8 cellular contexts compared by ENCODE assay signal in genomic region chr6:17584241-17584803, GRCh38. TPM values are rescaled to one million over a fixed set of nuclear protein-coding genes. Genes with fewer than 3 reads are reported as not detected.
DNase-seq lines count a peak whose midpoint lies in the region; ATAC-seq and TF ChIP-seq lines count a peak whose summit lies in the region.

No MANE protein-coding gene starts in this region.

- H3K27me3 Mint-ChIP-seq in activated CD8-positive, alpha-beta T cell treated with anti-CD3 and anti-CD28 coated beads, Interleukin-2, amount 10 ng/mL, durations not matched to agents 7 days and 5 days (ENCODE audit: low read depth): peaks cover 10% of the 10 kb centered on the region
- H3K27me3 Mint-ChIP-seq in progenitor cell of endocrine pancreas: no peaks in the 10 kb centered on the region

- no peaks in the 10 kb centered on the region for H3K36me3 Mint-ChIP-seq in activated CD8-positive, alpha-beta T cell treated with anti-CD3 and anti-CD28 coated beads, Interleukin-2, amount 10 ng/mL, durations not matched to agents 7 days and 5 days (ENCODE audit: low read depth)
- no peaks in the 10 kb centered on the region for H3K36me3 Mint-ChIP-seq in progenitor cell of endocrine pancreas (ENCODE audit: insufficient read depth)

- DNase-seq in GM10248 (ENCODE audit: extremely low spot score): peak; percentile 59
- DNase-seq in NCI-H2227 (lab: John Stamatoyannopoulos, UW; ENCODE audit: unreplicated experiment): peak; percentile 53
- peak; percentile 30 for DNase-seq in activated CD8-positive, alpha-beta T cell treated with anti-CD3 and anti-CD28 coated beads, Interleukin-2, amount 10 ng/mL, durations not matched to agents 7 days and 5 days
- DNase-seq in Right ventricle myocardium superior: no peak
- DNase-seq in progenitor cell of endocrine pancreas (ENCODE audit: low spot score, unreplicated experiment): no peak
- no peak for DNase-seq in stimulated activated CD4-positive, alpha-beta T cell treated with anti-CD3 and anti-CD28 coated beads, Interleukin-2, amount 100 ng/mL, for 24 hours

- H3K4me3 Mint-ChIP-seq in activated CD8-positive, alpha-beta T cell treated with anti-CD3 and anti-CD28 coated beads, Interleukin-2, amount 10 ng/mL, durations not matched to agents 7 days and 5 days: no peak overlapping the region
- H3K4me3 Mint-ChIP-seq in progenitor cell of endocrine pancreas (ENCODE audit: low read depth): no peak overlapping the region

- ATAC-seq in HG03060 (IDR thresholded peaks at IDR 0.05; ENCODE audit: low read depth, unreplicated experiment): peak; percentile 50
- peak; percentile 62 for ATAC-seq in activated CD8-positive, alpha-beta T cell treated with anti-CD3 and anti-CD28 coated beads, Interleukin-2, amount 10 ng/mL, durations not matched to agents 7 days and 5 days
- peak; percentile 90 for ATAC-seq in Right ventricle myocardium superior (ENCODE audit: poor library complexity)

- H3K4me1 Mint-ChIP-seq in activated CD8-positive, alpha-beta T cell treated with anti-CD3 and anti-CD28 coated beads, Interleukin-2, amount 10 ng/mL, durations not matched to agents 7 days and 5 days (ENCODE audit: low read depth): peaks cover 10% of the 10 kb centered on the region
- H3K4me1 Mint-ChIP-seq in progenitor cell of endocrine pancreas (ENCODE audit: low read depth): no peaks in the 10 kb centered on the region

- H3K9me3 Mint-ChIP-seq in activated CD8-positive, alpha-beta T cell treated with anti-CD3 and anti-CD28 coated beads, Interleukin-2, amount 10 ng/mL, durations not matched to agents 7 days and 5 days (ENCODE audit: insufficient read depth): no peaks in the 10 kb centered on the region
- H3K9me3 Mint-ChIP-seq in progenitor cell of endocrine pancreas (ENCODE audit: low read depth): no peaks in the 10 kb centered on the region

- H3K27ac Mint-ChIP-seq in activated CD8-positive, alpha-beta T cell treated with anti-CD3 and anti-CD28 coated beads, Interleukin-2, amount 10 ng/mL, durations not matched to agents 7 days and 5 days: no peak overlapping the region
- H3K27ac Mint-ChIP-seq in progenitor cell of endocrine pancreas: no peak overlapping the region

- POLR2A ChIA-PET in GM10248 (lab: Yijun Ruan, JAX): interaction anchor here (0.6 kb wide), 1 partner anchor 16 kb away, joined by 4 read pairs; the partner anchor contains the start of gene FAM8A1
- POLR2A ChIA-PET in activated CD8-positive, alpha-beta T cell treated with anti-CD3 and anti-CD28 coated beads, Interleukin-2, amount 10 ng/mL, durations not matched to agents 7 days and 5 days (lab: Charles Lee): interaction anchor here (0.6 kb wide), 2 partner anchors 16 to 252 kb away, joined by 3 read pairs; partner anchors contain the start of gene FAM8A1

- TF ChIP-seq CTCF in 22Rv1 (IDR thresholded peaks at IDR 0.05) (peak; percentile 92), GM10248 (IDR thresholded peaks at IDR 0.05; ENCODE audit: control extremely low read depth, extremely low read depth, low read depth, missing control alignments) (peak; percentile 72), progenitor cell of endocrine pancreas (IDR thresholded peaks at IDR 0.05; ENCODE audit: unreplicated experiment) (peak; percentile 81)

- CTCF ChIA-PET in GM10248 (lab: Yijun Ruan, JAX): interaction anchor here (0.5 to 3.2 kb wide), 22 partner anchors 12 to 434 kb away, joined by 3 to 34 read pairs (median 4); partner anchors contain the start of gene FAM8A1
- CTCF ChIA-PET in activated CD8-positive, alpha-beta T cell treated with anti-CD3 and anti-CD28 coated beads, Interleukin-2, amount 10 ng/mL, durations not matched to agents 7 days and 5 days (lab: Charles Lee): interaction anchor here (0.6 to 2.0 kb wide), 16 partner anchors 8 to 448 kb away, joined by 3 to 13 read pairs (median 4); no protein-coding TSS in a partner anchor

- intact Hi-C loops in Right ventricle myocardium superior (cut with DNase I): loop anchor here (2.0 kb wide), 1 partner anchor 428 kb away; no protein-coding TSS in a partner anchor

- peak overlapping the region; percentile 63 for H3K27ac ChIP-seq in 22Rv1

RNA-seq across cellular contexts. Expression of gene FAM8A1, which starts 15.8 kb away (rescaled TPM):
- total RNA-seq in activated CD8-positive, alpha-beta T cell treated with anti-CD3 and anti-CD28 coated beads, Interleukin-2, amount 10 ng/mL, durations not matched to agents 7 days and 5 days: 1 to 10 TPM; 6.2 TPM
- total RNA-seq in Right ventricle myocardium superior (16.7 TPM), progenitor cell of endocrine pancreas (18.7 and 19.4 TPM in 2 replicates)

Comparison
In these comparisons a context has a peak if more than half of its experiments do, and no peak if none do; other contexts are left out.
1. DNase-seq: peak in GM10248 (single experiment), NCI-H2227 (single experiment) and activated CD8-positive, alpha-beta T cell treated with anti-CD3 and anti-CD28 coated beads, Interleukin-2, amount 10 ng/mL, durations not matched to agents 7 days and 5 days (single experiment); none in Right ventricle myocardium superior (single experiment), progenitor cell of endocrine pancreas (single experiment) and stimulated activated CD4-positive, alpha-beta T cell treated with anti-CD3 and anti-CD28 coated beads, Interleukin-2, amount 100 ng/mL, for 24 hours (0 of 2).
2. Peak in every context shown above with its lines, with median percentiles within 50 percentile points of each other: CTCF ChIP-seq and ATAC-seq.